In genomic region chr19:19662866-19663291, GRCh38 we compare ENCODE assay signal across 8 cellular contexts. TPM values are rescaled to one million over a fixed set of nuclear protein-coding genes. Genes with fewer than 3 reads are reported as not detected.
DNase-seq lines count a peak whose midpoint lies in the region; ATAC-seq, FAIRE-seq and TF ChIP-seq lines count a peak whose summit lies in the region.

No MANE protein-coding gene starts in this region.

- H3K36me3 Mint-ChIP-seq in astrocyte (ENCODE audit: low read depth, unreplicated experiment): no peaks in the 10 kb centered on the region

- H3K9me3 Mint-ChIP-seq in astrocyte (ENCODE audit: unreplicated experiment): no peaks in the 10 kb centered on the region

- peak overlapping the region; percentile 99 for H2AFZ ChIP-seq in astrocyte (ENCODE audit: low read depth, low read length)

- TF ChIP-seq POLR2A in lower leg skin (IDR thresholded peaks at IDR 0.05) (no peak), uterus (IDR thresholded peaks at IDR 0.05) (no peak)

- H3K9ac ChIP-seq in astrocyte (ENCODE audit: low read length): peak overlapping the region; percentile 93

- intact Hi-C loops in lower leg skin (cut with DNase I; ENCODE audit: low total_unique reads) (no loop called here), uterus (cut with DNase I; ENCODE audit: low total_unique reads) (no loop called here)

- no peaks in the 10 kb centered on the region for H3K27me3 ChIP-seq in astrocyte (ENCODE audit: insufficient read depth, low read length)
- H3K27me3 ChIP-seq in uterus: no peaks in the 10 kb centered on the region

- H3K9me3 ChIP-seq in astrocyte (ENCODE audit: insufficient read depth, low read depth, low read length) (no peaks in the 10 kb centered on the region), uterus (no peaks in the 10 kb centered on the region)

- no peak for ATAC-seq in HG02884 (IDR thresholded peaks at IDR 0.05; ENCODE audit: unreplicated experiment)

- peak overlapping the region; percentile 94 for H3K4me3 Mint-ChIP-seq in astrocyte (ENCODE audit: unreplicated experiment)

- DNase-seq in GM12865 (ENCODE audit: low read depth): no peak
- peak; percentile 50 for DNase-seq in KBM-7
- no peak for DNase-seq in astrocyte (ENCODE audit: low read depth)
- DNase-seq in lower leg skin (ENCODE audit: low spot score in 2 of 2): no peak
- DNase-seq in uterus: no peak
- no peak for DNase-seq in superior temporal gyrus (ENCODE audit: extremely low spot score)
- DNase-seq in stimulated activated CD4-positive, alpha-beta T cell treated with anti-CD3 and anti-CD28 coated beads, Interleukin-12 subunit alpha, Interleukin-12 subunit beta, amount 100 ng/mL, for 4 hours: no peak

- peak overlapping the region; percentile 95 for H3K4me2 ChIP-seq in astrocyte (ENCODE audit: low read length)

- H4K20me1 ChIP-seq in astrocyte (ENCODE audit: insufficient read depth, low read length): peaks cover 31% of the 10 kb centered on the region

- H3K4me1 Mint-ChIP-seq in astrocyte (ENCODE audit: low read depth, unreplicated experiment): peaks cover 7% of the 10 kb centered on the region

- H3K4me3 ChIP-seq in GM12865 (ENCODE audit: low read depth, low read length): peak overlapping the region; percentile 65
- peak overlapping the region; percentile 94 for H3K4me3 ChIP-seq in astrocyte (ENCODE audit: insufficient read depth, low read depth, low read length)
- H3K4me3 ChIP-seq in lower leg skin (ENCODE audit: low read depth, poor library complexity, severe bottlenecking): peak overlapping the region; percentile 84
- H3K4me3 ChIP-seq in uterus: peak overlapping the region; percentile 88 to 96

- FAIRE-seq in astrocyte (lab: Jason Lieb, UNC): no peak

- H3K27ac ChIP-seq in astrocyte (ENCODE audit: low read depth, low read length) (peak overlapping the region; percentile 91), uterus (peak overlapping the region; percentile 92 to 98)

- in situ Hi-C loops in KBM-7 (cut with MboI; ENCODE audit: low pct_unique_long_range_greater_than_20kb, low sequenced_read_pairs): no loop called here

- H3K27ac Mint-ChIP-seq in astrocyte (ENCODE audit: unreplicated experiment): peak overlapping the region; percentile 73

- H3K79me2 ChIP-seq in astrocyte (ENCODE audit: insufficient read depth, low read length): peaks cover 44% of the 10 kb centered on the region

- peaks cover 7% of the 10 kb centered on the region for H3K36me3 ChIP-seq in astrocyte (ENCODE audit: insufficient read depth, low read length)
- no peaks in the 10 kb centered on the region for H3K36me3 ChIP-seq in uterus

- 4 to 6% methylated on average over 18 to 21 of the region's 21 CpGs for WGBS in lower leg skin, 2 donors

- H3K27me3 Mint-ChIP-seq in astrocyte (ENCODE audit: low read depth, unreplicated experiment): no peaks in the 10 kb centered on the region

- no peak for TF ChIP-seq CTCF in GM12865 (IDR thresholded peaks at IDR 0.05; ENCODE audit: insufficient read depth, low read depth, low read length, missing control alignments)
- no peak for TF ChIP-seq CTCF in astrocyte (IDR thresholded peaks at IDR 0.05; ENCODE audit: insufficient read depth, low read depth, low read length)
- TF ChIP-seq CTCF in lower leg skin (IDR thresholded peaks at IDR 0.05): no peak
- no peak for TF ChIP-seq CTCF in uterus (IDR thresholded peaks at IDR 0.05)

- H3K4me1 ChIP-seq in astrocyte (ENCODE audit: insufficient read depth, low read length) (peaks cover 16% of the 10 kb centered on the region), uterus (peaks cover 0 to 8% of the 10 kb centered on the region in 2 donors)

RNA-seq across cellular contexts. Expression of gene ATP13A1, which starts 0.6 kb away (rescaled TPM):
- total RNA-seq in astrocyte (65.2 and 71.7 TPM in 2 replicates), lower leg skin (100 to 1,000 TPM in 2 of 4 donors, 10 to 100 TPM in 2; 60.8 to 162 (median 109) TPM), uterus (100 to 1,000 TPM in 1 of 4 donors, 10 to 100 TPM in 3; 17.4 to 130 (median 56.9) TPM)

RNA-seq across cellular contexts. Expression of gene ZNF101, which starts 5.8 kb away (rescaled TPM):
- total RNA-seq in astrocyte (8.9 and 9.3 TPM in 2 replicates), lower leg skin (10 to 100 TPM in 1 of 4 donors, 1 to 10 TPM in 3; 4.5 to 18.6 (median 7.2) TPM), uterus (10 to 100 TPM in 1 of 4 donors, 1 to 10 TPM in 3; 1.5 to 12.3 (median 9.9) TPM)

RNA-seq across cellular contexts. Expression of gene GMIP, which starts 19.4 kb away (rescaled TPM):
- total RNA-seq in astrocyte (30.7 and 32.4 TPM in 2 replicates), lower leg skin (10 to 100 TPM in 3 of 4 donors, 1 to 10 TPM in 1; 6.4 to 21.0 (median 19.1) TPM), uterus (10 to 100 TPM in 1 of 4 donors, 1 to 10 TPM in 3; 5.6 to 10.8 (median 8.2) TPM)

RNA-seq across cellular contexts. Expression of gene LPAR2, which starts 34.9 kb away (rescaled TPM):
- total RNA-seq in astrocyte (16.7 and 20.1 TPM in 2 replicates), lower leg skin (10 to 100 TPM; 16.5 to 31.6 (median 28.2) TPM), uterus (1 to 10 TPM in 2 of 4 donors, under 1 TPM in 1, not detected in 1; 0.59 to 5.5 (median 3.8) TPM)

RNA-seq across cellular contexts. Expression of gene PBX4, which starts 44.4 kb away (rescaled TPM):
- total RNA-seq in astrocyte: 0.75 and 0.93 TPM in 2 replicates
- total RNA-seq in lower leg skin: 10 to 100 TPM in 1 of 4 donors, 1 to 10 TPM in 3; 3.8 to 15.8 (median 5.9) TPM
- 1 to 10 TPM in 3 of 4 donors, not detected in 1; 1.3 to 2.8 (median 1.6) TPM for total RNA-seq in uterus
